ENCODE assay signal across 1 cellular context in the genomic region with DNA sequence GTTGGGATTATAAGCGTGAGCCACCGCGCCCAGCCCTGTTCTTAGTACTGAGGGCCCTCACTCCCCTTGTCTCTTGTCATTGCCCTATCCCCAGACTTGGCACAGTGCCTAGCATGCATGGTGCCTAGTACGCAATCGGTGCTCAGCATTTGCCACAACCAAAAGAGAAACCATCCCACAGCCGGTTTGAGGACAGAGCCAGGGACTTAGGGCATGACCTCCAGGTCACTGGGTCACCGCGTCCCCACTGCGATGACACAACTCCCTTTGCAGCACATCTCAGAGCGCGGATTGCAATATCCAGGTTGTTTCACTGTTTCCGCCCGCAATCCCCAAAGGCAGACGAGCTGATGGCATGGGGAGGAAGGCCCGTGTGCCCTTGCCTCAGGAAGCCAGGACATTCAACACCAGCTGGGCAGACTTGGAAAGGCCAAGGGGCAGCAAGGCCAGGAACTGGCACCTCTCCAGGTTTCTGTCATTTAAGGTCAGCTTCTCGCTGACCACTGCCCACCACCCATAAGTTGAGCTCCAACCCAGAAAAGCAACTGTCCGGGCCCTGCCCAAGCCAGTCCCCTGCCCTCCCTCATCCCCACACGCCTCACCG.
TF ChIP-seq lines count a peak whose summit lies in the region.

No MANE protein-coding gene starts in this region.

TF ChIP-seq in HepG2, 621 proteins besides CTCF, POLR2A, EP300 and RAD21 (continued from another document):
- TF ChIP-seq ZNF274 (CRISPR knock-in tag; IDR thresholded peaks at IDR 0.05) (peak; percentile 48; the same call in 1 of the 2 replicates), ZNF556 (CRISPR knock-in tag; IDR thresholded peaks at IDR 0.05; ENCODE audit: borderline replicate concordance) (0 out of 2 replicates have a peak, but pooled peaks have one; percentile 43), HNF4G (IDR thresholded peaks at IDR 0.05; ENCODE audit: borderline replicate concordance, low read depth, low read length) (peak; percentile 9; the same call in 1 of the 2 replicates), HNF4G (CRISPR knock-in tag; IDR thresholded peaks at IDR 0.05; ENCODE audit: borderline replicate concordance, low read depth) (no peak), MTA1 (CRISPR knock-in tag; IDR thresholded peaks at IDR 0.05; ENCODE audit: borderline replicate concordance) (peak; percentile 77; the same call in 1 of the 2 replicates), ZNF841 (CRISPR knock-in tag; IDR thresholded peaks at IDR 0.05; ENCODE audit: borderline replicate concordance) (no peak), ZNF451 (CRISPR knock-in tag; IDR thresholded peaks at IDR 0.05) (0 out of 2 replicates have a peak, but pooled peaks have one; percentile 63), RXRA (CRISPR knock-in tag; IDR thresholded peaks at IDR 0.05) (peak; percentile 97), BCL6 (CRISPR knock-in tag; IDR thresholded peaks at IDR 0.05) (peak; percentile 81), WIZ (CRISPR knock-in tag; IDR thresholded peaks at IDR 0.05) (peak; percentile 78; the same call in 1 of the 2 replicates), ZNF672 (CRISPR knock-in tag; IDR thresholded peaks at IDR 0.05) (0 out of 2 replicates have a peak, but pooled peaks have one; percentile 49), ZNF431 (CRISPR knock-in tag; IDR thresholded peaks at IDR 0.05; ENCODE audit: borderline replicate concordance, low read depth) (peak; percentile 52; the same call in 1 of the 2 replicates), ZNF746 (CRISPR knock-in tag; IDR thresholded peaks at IDR 0.05) (peak; percentile 68; the same call in 1 of the 2 replicates), ZNF891 (CRISPR knock-in tag; IDR thresholded peaks at IDR 0.05) (peak; percentile 72), ZNF317 (CRISPR knock-in tag; IDR thresholded peaks at IDR 0.05) (0 out of 2 replicates have a peak, but pooled peaks have one; percentile 28), MEF2D (CRISPR knock-in tag; IDR thresholded peaks at IDR 0.05) (0 out of 2 replicates have a peak, but pooled peaks have one; percentile 32), ESRRA (CRISPR knock-in tag; IDR thresholded peaks at IDR 0.05; ENCODE audit: low read depth) (peak; percentile 86), ZNF136 (CRISPR knock-in tag; IDR thresholded peaks at IDR 0.05; ENCODE audit: low read depth) (no peak), ETV6 (CRISPR knock-in tag; conservative IDR thresholded peaks at IDR 0.05) (no peak), ZNF644 (CRISPR knock-in tag; IDR thresholded peaks at IDR 0.05; ENCODE audit: low read depth) (0 out of 2 replicates have a peak, but pooled peaks have one; percentile 15), SP5 (CRISPR knock-in tag; IDR thresholded peaks at IDR 0.05; ENCODE audit: borderline replicate concordance, low read depth) (no peak), REXO4 (CRISPR knock-in tag; IDR thresholded peaks at IDR 0.05; ENCODE audit: borderline replicate concordance) (no peak), DNMT3B (CRISPR knock-in tag; conservative IDR thresholded peaks at IDR 0.05) (no peak), EED (CRISPR knock-in tag; IDR thresholded peaks at IDR 0.05) (peak; percentile 80; the same call in 1 of the 2 replicates), RFXAP (CRISPR knock-in tag; IDR thresholded peaks at IDR 0.05; ENCODE audit: borderline replicate concordance) (peak; percentile 39; the same call in 1 of the 2 replicates), ZBTB7A (CRISPR knock-in tag; IDR thresholded peaks at IDR 0.05) (0 out of 2 replicates have a peak, but pooled peaks have one; percentile 65), ZNF292 (CRISPR knock-in tag; IDR thresholded peaks at IDR 0.05; ENCODE audit: borderline replicate concordance, low read depth) (peak; percentile 90)
- TF ChIP-seq, protein P1, sequence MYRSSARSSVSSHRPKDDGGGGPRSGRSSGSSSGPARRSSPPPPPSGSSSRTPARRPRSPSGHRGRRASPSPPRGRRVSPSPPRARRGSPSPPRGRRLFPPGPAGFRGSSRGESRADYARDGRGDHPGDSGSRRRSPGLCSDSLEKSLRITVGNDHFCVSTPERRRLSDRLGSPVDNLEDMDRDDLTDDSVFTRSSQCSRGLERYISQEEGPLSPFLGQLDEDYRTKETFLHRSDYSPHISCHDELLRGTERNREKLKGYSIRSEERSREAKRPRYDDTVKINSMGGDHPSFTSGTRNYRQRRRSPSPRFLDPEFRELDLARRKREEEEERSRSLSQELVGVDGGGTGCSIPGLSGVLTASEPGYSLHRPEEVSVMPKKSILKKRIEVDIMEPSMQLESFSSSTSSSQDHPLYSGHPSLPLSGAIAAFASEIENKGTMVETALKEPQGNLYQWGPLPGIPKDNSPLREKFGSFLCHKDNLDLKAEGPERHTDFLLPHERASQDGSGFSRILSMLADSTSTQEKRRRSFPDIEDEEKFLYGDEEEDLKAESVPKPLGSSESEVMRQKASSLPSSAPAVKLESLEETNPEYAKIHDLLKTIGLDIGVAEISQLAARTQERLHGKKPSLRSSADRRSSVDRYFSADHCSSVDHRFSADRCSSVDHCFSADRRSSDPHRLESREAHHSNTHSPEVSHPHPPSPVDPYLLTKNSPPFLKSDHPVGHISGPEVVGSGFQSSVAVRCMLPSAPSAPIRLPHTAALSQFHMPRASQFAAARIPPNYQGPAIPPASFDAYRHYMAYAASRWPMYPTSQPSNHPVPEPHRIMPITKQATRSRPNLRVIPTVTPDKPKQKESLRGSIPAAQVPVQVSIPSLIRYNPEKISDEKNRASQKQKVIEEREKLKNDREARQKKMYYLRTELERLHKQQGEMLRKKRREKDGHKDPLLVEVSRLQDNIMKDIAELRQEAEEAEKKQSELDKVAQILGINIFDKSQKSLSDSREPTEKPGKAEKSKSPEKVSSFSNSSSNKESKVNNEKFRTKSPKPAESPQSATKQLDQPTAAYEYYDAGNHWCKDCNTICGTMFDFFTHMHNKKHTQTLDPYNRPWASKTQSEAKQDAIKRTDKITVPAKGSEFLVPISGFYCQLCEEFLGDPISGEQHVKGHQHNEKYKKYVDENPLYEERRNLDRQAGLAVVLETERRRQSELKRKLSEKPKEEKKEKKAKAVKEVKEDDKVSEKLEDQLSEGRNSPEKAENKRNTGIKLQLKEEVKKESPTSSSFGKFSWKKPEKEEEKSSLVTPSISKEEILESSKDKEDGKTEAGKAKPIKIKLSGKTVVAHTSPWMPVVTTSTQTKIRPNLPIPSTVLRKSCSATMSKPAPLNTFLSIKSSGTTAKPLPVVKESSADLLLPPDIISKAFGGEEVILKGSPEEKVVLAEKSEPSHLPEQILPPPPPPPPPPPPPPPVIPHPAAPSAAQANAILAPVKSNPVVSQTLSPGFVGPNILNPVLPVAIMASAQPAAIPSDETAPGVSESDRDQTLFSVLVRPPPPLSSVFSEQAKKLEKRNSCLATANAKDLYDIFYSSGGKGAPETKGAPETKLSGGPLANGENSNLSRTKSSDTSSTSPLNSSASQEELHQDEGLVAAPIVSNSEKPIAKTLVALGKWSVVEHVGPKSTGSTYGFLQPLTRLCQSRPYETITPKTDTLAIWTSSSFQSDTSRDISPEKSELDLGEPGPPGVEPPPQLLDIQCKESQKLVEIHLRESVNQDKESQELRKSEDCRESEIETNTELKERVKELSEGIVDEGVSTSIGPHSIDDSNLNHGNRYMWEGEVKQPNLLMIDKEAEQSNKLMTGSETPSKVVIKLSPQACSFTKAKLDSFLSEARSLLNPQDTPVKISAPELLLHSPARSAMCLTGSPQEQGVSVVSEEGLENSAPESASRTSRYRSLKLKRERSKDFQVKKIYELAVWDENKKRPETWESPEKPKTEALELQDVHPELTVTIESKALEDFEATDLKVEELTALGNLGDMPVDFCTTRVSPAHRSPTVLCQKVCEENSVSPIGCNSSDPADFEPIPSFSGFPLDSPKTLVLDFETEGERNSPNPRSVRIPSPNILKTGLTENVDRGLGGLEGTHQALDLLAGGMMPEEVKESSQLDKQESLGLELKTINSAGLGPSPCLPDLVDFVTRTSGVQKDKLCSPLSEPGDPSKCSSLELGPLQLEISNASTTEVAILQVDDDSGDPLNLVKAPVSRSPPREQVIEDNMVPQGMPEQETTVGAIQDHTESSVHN (CRISPR knock-in tag; IDR thresholded peaks at IDR 0.05): peak; percentile 63; the same call in 1 of the 2 replicates
- TF ChIP-seq, protein P2, sequence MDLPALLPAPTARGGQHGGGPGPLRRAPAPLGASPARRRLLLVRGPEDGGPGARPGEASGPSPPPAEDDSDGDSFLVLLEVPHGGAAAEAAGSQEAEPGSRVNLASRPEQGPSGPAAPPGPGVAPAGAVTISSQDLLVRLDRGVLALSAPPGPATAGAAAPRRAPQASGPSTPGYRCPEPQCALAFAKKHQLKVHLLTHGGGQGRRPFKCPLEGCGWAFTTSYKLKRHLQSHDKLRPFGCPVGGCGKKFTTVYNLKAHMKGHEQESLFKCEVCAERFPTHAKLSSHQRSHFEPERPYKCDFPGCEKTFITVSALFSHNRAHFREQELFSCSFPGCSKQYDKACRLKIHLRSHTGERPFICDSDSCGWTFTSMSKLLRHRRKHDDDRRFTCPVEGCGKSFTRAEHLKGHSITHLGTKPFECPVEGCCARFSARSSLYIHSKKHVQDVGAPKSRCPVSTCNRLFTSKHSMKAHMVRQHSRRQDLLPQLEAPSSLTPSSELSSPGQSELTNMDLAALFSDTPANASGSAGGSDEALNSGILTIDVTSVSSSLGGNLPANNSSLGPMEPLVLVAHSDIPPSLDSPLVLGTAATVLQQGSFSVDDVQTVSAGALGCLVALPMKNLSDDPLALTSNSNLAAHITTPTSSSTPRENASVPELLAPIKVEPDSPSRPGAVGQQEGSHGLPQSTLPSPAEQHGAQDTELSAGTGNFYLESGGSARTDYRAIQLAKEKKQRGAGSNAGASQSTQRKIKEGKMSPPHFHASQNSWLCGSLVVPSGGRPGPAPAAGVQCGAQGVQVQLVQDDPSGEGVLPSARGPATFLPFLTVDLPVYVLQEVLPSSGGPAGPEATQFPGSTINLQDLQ (CRISPR knock-in tag; IDR thresholded peaks at IDR 0.05): no peak
- TF ChIP-seq, protein P3, sequence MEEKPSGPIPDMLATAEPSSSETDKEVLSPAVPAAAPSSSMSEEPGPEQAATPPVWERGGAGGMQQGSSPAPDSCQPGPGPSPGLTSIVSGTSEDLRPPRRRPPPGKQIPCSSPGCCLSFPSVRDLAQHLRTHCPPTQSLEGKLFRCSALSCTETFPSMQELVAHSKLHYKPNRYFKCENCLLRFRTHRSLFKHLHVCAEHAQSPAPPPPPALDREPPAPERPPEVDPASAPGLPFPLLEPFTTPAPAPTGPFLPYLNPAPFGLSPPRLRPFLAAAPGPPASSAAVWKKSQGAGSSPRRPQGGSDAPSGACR (CRISPR knock-in tag; IDR thresholded peaks at IDR 0.05): peak; percentile 84
- TF ChIP-seq, protein P4, sequence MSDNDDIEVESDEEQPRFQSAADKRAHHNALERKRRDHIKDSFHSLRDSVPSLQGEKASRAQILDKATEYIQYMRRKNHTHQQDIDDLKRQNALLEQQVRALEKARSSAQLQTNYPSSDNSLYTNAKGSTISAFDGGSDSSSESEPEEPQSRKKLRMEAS (IDR thresholded peaks at IDR 0.05): no peak
- TF ChIP-seq, protein P5, sequence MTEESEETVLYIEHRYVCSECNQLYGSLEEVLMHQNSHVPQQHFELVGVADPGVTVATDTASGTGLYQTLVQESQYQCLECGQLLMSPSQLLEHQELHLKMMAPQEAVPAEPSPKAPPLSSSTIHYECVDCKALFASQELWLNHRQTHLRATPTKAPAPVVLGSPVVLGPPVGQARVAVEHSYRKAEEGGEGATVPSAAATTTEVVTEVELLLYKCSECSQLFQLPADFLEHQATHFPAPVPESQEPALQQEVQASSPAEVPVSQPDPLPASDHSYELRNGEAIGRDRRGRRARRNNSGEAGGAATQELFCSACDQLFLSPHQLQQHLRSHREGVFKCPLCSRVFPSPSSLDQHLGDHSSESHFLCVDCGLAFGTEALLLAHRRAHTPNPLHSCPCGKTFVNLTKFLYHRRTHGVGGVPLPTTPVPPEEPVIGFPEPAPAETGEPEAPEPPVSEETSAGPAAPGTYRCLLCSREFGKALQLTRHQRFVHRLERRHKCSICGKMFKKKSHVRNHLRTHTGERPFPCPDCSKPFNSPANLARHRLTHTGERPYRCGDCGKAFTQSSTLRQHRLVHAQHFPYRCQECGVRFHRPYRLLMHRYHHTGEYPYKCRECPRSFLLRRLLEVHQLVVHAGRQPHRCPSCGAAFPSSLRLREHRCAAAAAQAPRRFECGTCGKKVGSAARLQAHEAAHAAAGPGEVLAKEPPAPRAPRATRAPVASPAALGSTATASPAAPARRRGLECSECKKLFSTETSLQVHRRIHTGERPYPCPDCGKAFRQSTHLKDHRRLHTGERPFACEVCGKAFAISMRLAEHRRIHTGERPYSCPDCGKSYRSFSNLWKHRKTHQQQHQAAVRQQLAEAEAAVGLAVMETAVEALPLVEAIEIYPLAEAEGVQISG (CRISPR knock-in tag; IDR thresholded peaks at IDR 0.05): peak; percentile 33; the same call in 1 of the 2 replicates
- TF ChIP-seq, protein P6, sequence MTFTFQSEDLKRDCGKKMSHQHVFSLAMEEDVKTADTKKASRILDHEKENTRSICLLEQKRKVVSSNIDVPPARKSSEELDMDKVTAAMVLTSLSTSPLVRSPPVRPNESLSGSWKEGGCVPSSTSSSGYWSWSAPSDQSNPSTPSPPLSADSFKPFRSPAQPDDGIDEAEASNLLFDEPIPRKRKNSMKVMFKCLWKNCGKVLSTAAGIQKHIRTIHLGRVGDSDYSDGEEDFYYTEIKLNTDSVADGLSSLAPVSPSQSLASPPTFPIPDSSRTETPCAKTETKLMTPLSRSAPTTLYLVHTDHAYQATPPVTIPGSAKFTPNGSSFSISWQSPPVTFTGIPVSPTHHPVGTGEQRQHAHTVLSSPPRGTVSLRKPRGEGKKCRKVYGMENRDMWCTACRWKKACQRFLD (CRISPR knock-in tag; IDR thresholded peaks at IDR 0.05; ENCODE audit: borderline replicate concordance): no peak
